ENCODE assay signal across 1 cellular context in genomic region chr16:13392341-13392740, GRCh38.
TF ChIP-seq lines count a peak whose summit lies in the region.

No MANE protein-coding gene starts in this region.

TF ChIP-seq in HepG2, 621 proteins besides CTCF, POLR2A, EP300 and RAD21 (continued from another document):
- no peak for TF ChIP-seq ZBTB2 (CRISPR knock-in tag; IDR thresholded peaks at IDR 0.05; ENCODE audit: low read depth)
